ENCODE assay signal across 11 cellular contexts in the genomic region with DNA sequence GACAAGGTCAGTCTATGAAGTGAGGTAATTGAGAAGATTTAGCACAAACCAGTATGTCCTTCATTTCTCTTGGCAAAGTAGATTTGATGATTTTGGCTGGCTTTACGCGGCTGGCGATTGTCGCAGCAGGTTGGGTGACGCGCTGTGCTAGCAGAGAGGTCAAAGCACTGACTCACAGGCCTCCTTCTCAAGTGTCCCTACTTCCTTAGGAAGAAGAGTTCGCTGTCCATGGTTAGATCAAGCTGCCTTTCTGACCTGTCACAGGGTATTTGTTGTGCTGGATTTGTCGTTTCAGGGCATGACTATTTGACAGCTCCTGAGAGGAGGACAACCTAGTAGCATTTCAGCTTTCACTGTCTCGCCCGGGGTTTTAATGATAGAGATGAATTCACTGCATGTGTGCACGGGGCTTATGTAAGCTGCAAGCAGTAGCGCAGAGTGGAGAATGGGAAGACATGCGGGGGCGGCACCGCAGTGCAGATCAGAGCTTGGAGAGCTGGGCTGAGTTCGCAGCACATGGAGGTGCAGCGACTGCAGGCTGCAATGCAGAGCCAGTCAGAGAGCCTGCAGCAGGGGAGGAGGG. TPM values are rescaled to one million over a fixed set of nuclear protein-coding genes. Genes with fewer than 3 reads are reported as not detected.
DNase-seq lines count a peak whose midpoint lies in the region; ATAC-seq and TF ChIP-seq lines count a peak whose summit lies in the region.
"Had no signal": no experiment of that assay in that cellular context is flagged by ENCODE, and none has a peak within 500 bp of the region (broad histone marks: within the 10 kb centered on the region; RNA-seq: fewer than 3 reads in every experiment).

No MANE protein-coding gene starts in this region.

- H3K9me3 ChIP-seq in gastroesophageal sphincter: no peaks in the 10 kb centered on the region

- H3K9me3 Mint-ChIP-seq in activated CD4-positive, alpha-beta T cell treated with anti-CD3 and anti-CD28 coated beads, Interleukin-2, amount 10 ng/mL, durations not matched to agents 24 days and 14 days: no peaks in the 10 kb centered on the region
- no peaks in the 10 kb centered on the region for H3K9me3 Mint-ChIP-seq in osteocyte (ENCODE audit: unreplicated experiment)
- H3K9me3 Mint-ChIP-seq: natural killer cell treated with Interleukin-12 subunit alpha and Interleukin-12 subunit beta and Interleukin-15 and Interleukin-18, amount 100 ng/mL, for 72 hours had no signal

- H3K36me3 Mint-ChIP-seq in activated CD4-positive, alpha-beta T cell treated with anti-CD3 and anti-CD28 coated beads, Interleukin-2, amount 10 ng/mL, durations not matched to agents 24 days and 14 days (ENCODE audit: low read depth): no peaks in the 10 kb centered on the region
- H3K36me3 Mint-ChIP-seq in osteocyte (ENCODE audit: unreplicated experiment): no peaks in the 10 kb centered on the region
- H3K36me3 Mint-ChIP-seq: natural killer cell treated with Interleukin-12 subunit alpha and Interleukin-12 subunit beta and Interleukin-15 and Interleukin-18, amount 100 ng/mL, for 72 hours had no signal

- TF ChIP-seq CTCF in gastroesophageal sphincter (IDR thresholded peaks at IDR 0.05): peak in 1 of 4 experiments; percentile 12
- TF ChIP-seq CTCF in osteocyte (IDR thresholded peaks at IDR 0.05): no peak

- peaks cover 26% of the 10 kb centered on the region for H3K27me3 Mint-ChIP-seq in activated CD4-positive, alpha-beta T cell treated with anti-CD3 and anti-CD28 coated beads, Interleukin-2, amount 10 ng/mL, durations not matched to agents 24 days and 14 days
- H3K27me3 Mint-ChIP-seq in osteocyte (ENCODE audit: unreplicated experiment): no peaks in the 10 kb centered on the region

- H3K4me3 ChIP-seq in gastroesophageal sphincter: peak overlapping the region in 1 of 2 donors; percentile 1

- no peaks in the 10 kb centered on the region for H3K36me3 ChIP-seq in gastroesophageal sphincter

- 48 to 60% methylated on average over 8 to 12 of the region's 17 CpGs for WGBS in gastroesophageal sphincter (ENCODE audit: low coverage in 1 of 2), 2 donors

- no peak for TF ChIP-seq EP300 in gastroesophageal sphincter (IDR thresholded peaks at IDR 0.05)

- no peaks in the 10 kb centered on the region for H3K4me1 Mint-ChIP-seq in activated CD4-positive, alpha-beta T cell treated with anti-CD3 and anti-CD28 coated beads, Interleukin-2, amount 10 ng/mL, durations not matched to agents 24 days and 14 days
- H3K4me1 Mint-ChIP-seq in osteocyte (ENCODE audit: unreplicated experiment): peaks cover 17% of the 10 kb centered on the region

- no peak overlapping the region for H3K4me3 Mint-ChIP-seq in activated CD4-positive, alpha-beta T cell treated with anti-CD3 and anti-CD28 coated beads, Interleukin-2, amount 10 ng/mL, durations not matched to agents 24 days and 14 days
- no peak overlapping the region for H3K4me3 Mint-ChIP-seq in osteocyte (ENCODE audit: unreplicated experiment)
- H3K4me3 Mint-ChIP-seq: activated CD8-positive, alpha-beta T cell treated with anti-CD3 and anti-CD28 coated beads, Interleukin-2, amount 10 ng/mL, durations not matched to agents 7 days and 5 days; natural killer cell treated with Interleukin-12 subunit alpha and Interleukin-12 subunit beta and Interleukin-15 and Interleukin-18, amount 100 ng/mL, for 72 hours had no signal

- DNase-seq in AG08395 (ENCODE audit: low spot score) (peak; percentile 33), amniotic stem cell (lab: John Stamatoyannopoulos, UW) (peak; percentile 32), nucleus accumbens (lab: John Stamatoyannopoulos, UW) (peak in 39 of 56 donors; percentile 9 to 82 (median 45)), NCI-H748 (lab: John Stamatoyannopoulos, UW; ENCODE audit: unreplicated experiment) (no peak), osteocyte (ENCODE audit: extremely low spot score, unreplicated experiment) (no peak)
- no peak for DNase-seq in activated CD4-positive, alpha-beta T cell treated with anti-CD3 and anti-CD28 coated beads, Interleukin-2, amount 10 ng/mL, durations not matched to agents 24 days and 14 days
- DNase-seq: activated CD8-positive, alpha-beta T cell treated with anti-CD3 and anti-CD28 coated beads, Interleukin-2, amount 10 ng/mL, durations not matched to agents 7 days and 5 days; SHP77 treated with DMSO at 0.1 percent for 48 hours had no signal

- intact Hi-C loops in activated CD4-positive, alpha-beta T cell treated with anti-CD3 and anti-CD28 coated beads, Interleukin-2, amount 10 ng/mL, durations not matched to agents 24 days and 14 days (cut with micrococcal nuclease): no loop called here

- no peak overlapping the region for H3K27ac Mint-ChIP-seq in activated CD4-positive, alpha-beta T cell treated with anti-CD3 and anti-CD28 coated beads, Interleukin-2, amount 10 ng/mL, durations not matched to agents 24 days and 14 days
- H3K27ac Mint-ChIP-seq in osteocyte (ENCODE audit: unreplicated experiment): no peak overlapping the region
- H3K27ac Mint-ChIP-seq: activated CD8-positive, alpha-beta T cell treated with anti-CD3 and anti-CD28 coated beads, Interleukin-2, amount 10 ng/mL, durations not matched to agents 7 days and 5 days; natural killer cell treated with Interleukin-12 subunit alpha and Interleukin-12 subunit beta and Interleukin-15 and Interleukin-18, amount 100 ng/mL, for 72 hours had no signal

- no peaks in the 10 kb centered on the region for H3K27me3 ChIP-seq in gastroesophageal sphincter

- peaks cover 7 to 80% (median 15%) of the 10 kb centered on the region in 3 donors for H3K4me1 ChIP-seq in gastroesophageal sphincter

- TF ChIP-seq POLR2A in gastroesophageal sphincter (IDR thresholded peaks at IDR 0.05): no peak

- H3K27ac ChIP-seq in gastroesophageal sphincter: peak overlapping the region in 3 of 4 donors; percentile 64 to 75 (median 69)

- ATAC-seq in gastroesophageal sphincter (peak; percentile 26), HG02840 (IDR thresholded peaks at IDR 0.05; ENCODE audit: low FRiP score, unreplicated experiment) (no peak)
- ATAC-seq: activated CD8-positive, alpha-beta T cell treated with anti-CD3 and anti-CD28 coated beads, Interleukin-2, amount 10 ng/mL, durations not matched to agents 7 days and 5 days; natural killer cell treated with Interleukin-12 subunit alpha and Interleukin-12 subunit beta and Interleukin-15 and Interleukin-18, amount 100 ng/mL, for 72 hours had no signal

RNA-seq across cellular contexts. Expression of gene XCL1, which starts 32.8 kb away (rescaled TPM):
- under 1 TPM in 1 of 4 donors, not detected in 3; 0.47 TPM for total RNA-seq in gastroesophageal sphincter
- total RNA-seq in activated CD4-positive, alpha-beta T cell treated with anti-CD3 and anti-CD28 coated beads, Interleukin-2, amount 10 ng/mL, durations not matched to agents 24 days and 14 days: 14.6 and 15.9 TPM in 2 replicates
- total RNA-seq in osteocyte: 0.34 and 0.38 TPM in 2 replicates

Comparison
In these comparisons a context has a peak if more than half of its experiments do, and no peak if none do; other contexts are left out.
1. DNase-seq: peak in AG08395 (single experiment), amniotic stem cell (single experiment) and nucleus accumbens (39 of 56); none in NCI-H748 (single experiment), activated CD4-positive, alpha-beta T cell treated with anti-CD3 and anti-CD28 coated beads, Interleukin-2, amount 10 ng/mL, durations not matched to agents 24 days and 14 days (single experiment) and osteocyte (single experiment).
2. RNA of gene XCL1, which starts 32.8 kb away (total RNA-seq): 14.6 to 15.9 TPM in activated CD4-positive, alpha-beta T cell treated with anti-CD3 and anti-CD28 coated beads, Interleukin-2, amount 10 ng/mL, durations not matched to agents 24 days and 14 days; 0.34 to 0.38 TPM in osteocyte and 0.47 TPM in gastroesophageal sphincter; every median in the first group is over 10 times any median in the second.